ENCODE assay signal across 8 cellular contexts in genomic region chr14:23286020-23286903, GRCh38. TPM values are rescaled to one million over a fixed set of nuclear protein-coding genes. Genes with fewer than 3 reads are reported as not detected.
A peak's percentile ranks its signal among the peaks of the same experiment; 100 is the strongest.
DNase-seq lines count a peak whose midpoint lies in the region; ATAC-seq, FAIRE-seq and TF ChIP-seq lines count a peak whose summit lies in the region.

A gene with protein sequence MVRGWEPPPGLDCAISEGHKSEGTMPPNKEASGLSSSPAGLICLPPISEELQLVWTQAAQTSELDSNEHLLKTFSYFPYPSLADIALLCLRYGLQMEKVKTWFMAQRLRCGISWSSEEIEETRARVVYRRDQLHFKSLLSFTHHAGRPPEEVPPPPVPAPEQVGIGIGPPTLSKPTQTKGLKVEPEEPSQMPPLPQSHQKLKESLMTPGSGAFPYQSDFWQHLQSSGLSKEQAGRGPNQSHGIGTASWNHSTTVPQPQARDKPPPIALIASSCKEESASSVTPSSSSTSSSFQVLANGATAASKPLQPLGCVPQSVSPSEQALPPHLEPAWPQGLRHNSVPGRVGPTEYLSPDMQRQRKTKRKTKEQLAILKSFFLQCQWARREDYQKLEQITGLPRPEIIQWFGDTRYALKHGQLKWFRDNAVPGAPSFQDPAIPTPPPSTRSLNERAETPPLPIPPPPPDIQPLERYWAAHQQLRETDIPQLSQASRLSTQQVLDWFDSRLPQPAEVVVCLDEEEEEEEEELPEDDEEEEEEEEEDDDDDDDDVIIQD (minus strand): TSS chr14:23286132. CDS start chr14:23285952, 180 bp downstream.

- H2AK5ac ChIP-seq in H1 (ENCODE audit: low read depth, low read length), result no peak within 1 kb of the TSS

- H4K5ac ChIP-seq in H1 (ENCODE audit: insufficient read length, low read depth, low read length), result peak within 1 kb of the TSS; percentile 45

- peak within 1 kb of the TSS; percentile 70 for H4K91ac ChIP-seq in H1 (replicated peaks; ENCODE audit: insufficient read length, low read length)

- no peak within 1 kb of the TSS for H3K23ac ChIP-seq in H1 (ENCODE audit: insufficient read length)

- peak in 1 of 3 experiments; percentile 17; a peak in 1 of 4 replicates for TF ChIP-seq CTCF in H1 (IDR thresholded peaks at IDR 0.05; ENCODE audit: control extremely low read depth in 1 of 3, insufficient read depth in 1 of 3, low read depth in 1 of 3, low read length in 3 of 3)

- peaks cover 0 to 5% of the 10 kb centered on the region in 2 experiments; a peak in 1 of 4 replicates for H3K79me2 ChIP-seq in H1 (ENCODE audit: control insufficient read depth in 1 of 2, insufficient read depth in 2 of 2, low read length in 2 of 2)

- peak; percentile 39 for FAIRE-seq in H1 (lab: Jason Lieb, UNC)

- H2BK20ac ChIP-seq in H1 (ENCODE audit: low read length), result no peak within 1 kb of the TSS

- WGBS in H1 (ENCODE audit: extremely low coverage in 1 of 2, insufficient coverage in 1 of 2, insufficient read length in 1 of 2, insufficient replicate concordance in 2 of 2, low coverage in 1 of 2, low lambda C conversion rate in 2 of 2, missing lambda C conversion rate in 1 of 2), 2 experiments, result 3% methylated on average over 34 of the region's 53 CpGs; no CpG with 5 or more reads in 1 of the 2 experiments

- no peak within 1 kb of the TSS for H3K27ac ChIP-seq in H1 (ENCODE audit: low read depth, low read length)

- H3K4me3 ChIP-seq in H1 (ENCODE audit: extremely low read depth in 1 of 4, insufficient read depth in 2 of 4, low read depth in 3 of 4, low read length in 4 of 4), result peak within 1 kb of the TSS; percentile 69 to 98 (median 78)

- H3K18ac ChIP-seq in H1 (ENCODE audit: extremely low read depth, low read length), result peak within 1 kb of the TSS; percentile 26; the same call in 1 of the 2 replicates

- H3K9me3 ChIP-seq in H1 (ENCODE audit: insufficient read depth in 2 of 2, low read depth in 1 of 2, low read length in 1 of 2), result no peaks in the 10 kb centered on the region

- peaks cover 9 to 32% (median 28%) of the 10 kb centered on the region in 4 experiments for H3K27me3 ChIP-seq in H1 (replicated peaks in 1 of 4; ENCODE audit: control insufficient read depth in 3 of 4, extremely low read depth in 1 of 4, insufficient read depth in 3 of 4, low read length in 3 of 4)

- no peak within 1 kb of the TSS for H3K56ac ChIP-seq in H1 (replicated peaks; ENCODE audit: insufficient read length, low read depth, low read length)

- H3K4me2 ChIP-seq in H1 (ENCODE audit: insufficient read depth in 1 of 2, low read depth in 2 of 2, low read length in 2 of 2), result peak within 1 kb of the TSS; percentile 72 to 78

- CTCF ChIA-PET in H1 (lab: Charles Lee; ENCODE audit: partially characterized antibody), result interaction anchor here (0.5 to 4.0 kb wide), 6 partner anchors 8 to 217 kb away, joined by 3 to 21 read pairs (median 5); no protein-coding TSS in a partner anchor

- peak; percentile 95 for DNase-seq in COLO829 (ENCODE audit: low spot score)
- DNase-seq in HT1080 (ENCODE audit: low read depth), result peak; percentile 98
- DNase-seq in NOMO-1 treated with DMSO at 0.1 percent for 48 hours (lab: John Stamatoyannopoulos, UW; ENCODE audit: unreplicated experiment), result peak; percentile 97
- DNase-seq in activated CD8-positive, alpha-beta memory T cell treated with anti-CD3 and anti-CD28 coated beads for 4 hours (ENCODE audit: low read depth in 2 of 2), result peak; percentile 94 to 95
- DNase-seq in H1 (ENCODE audit: low read depth in 1 of 2, low spot score in 2 of 2), result peak; percentile 89 to 96
- peak; percentile 100 for DNase-seq in mesenteric fat pad (ENCODE audit: low spot score)
- peak; percentile 93 for DNase-seq in stimulated activated CD8-positive, alpha-beta memory T cell treated with anti-CD3 and anti-CD28 coated beads, Interleukin-15, amount 100 ng/mL, for 24 hours (ENCODE audit: low read depth)

- H3K36me3 ChIP-seq in H1 (ENCODE audit: control insufficient read depth in 2 of 4, insufficient read depth in 4 of 4, low read length in 3 of 4), result no peaks in the 10 kb centered on the region

- TF ChIP-seq EP300 in H1 (IDR thresholded peaks at IDR 0.05; ENCODE audit: borderline replicate concordance in 1 of 2, low read depth in 2 of 2, low read length in 2 of 2), result no peak

- H4K8ac ChIP-seq in H1 (ENCODE audit: extremely low read depth, insufficient read depth, low read length), result peak within 1 kb of the TSS; percentile 94

- peak within 1 kb of the TSS; percentile 62 to 73 (median 65) for H3K9ac ChIP-seq in H1 (replicated peaks in 1 of 4; ENCODE audit: extremely low read depth in 1 of 4, low read depth in 3 of 4, low read length in 3 of 4)

- peak in 1 of 2 experiments; percentile 50; a peak in 1 of 3 replicates for TF ChIP-seq POLR2A in H1 (IDR thresholded peaks at IDR 0.05; ENCODE audit: control extremely low read depth in 1 of 2, low read depth in 2 of 2, low read length in 2 of 2)

- peaks cover 2 to 6% of the 10 kb centered on the region in 2 experiments for H4K20me1 ChIP-seq in H1 (replicated peaks in 1 of 2; ENCODE audit: control insufficient read depth in 1 of 2, insufficient read depth in 2 of 2, low read length in 2 of 2)

- H3K23me2 ChIP-seq in H1 (ENCODE audit: low read depth, low read length), result peaks cover 7% of the 10 kb centered on the region; the same call in 1 of the 2 replicates

- H3K4ac ChIP-seq in H1 (replicated peaks; ENCODE audit: insufficient read length, low read depth, low read length), result no peak within 1 kb of the TSS

- no peak within 1 kb of the TSS for H2BK12ac ChIP-seq in H1 (ENCODE audit: low read depth, low read length)

- H2BK15ac ChIP-seq in H1 (ENCODE audit: low read length), result no peak within 1 kb of the TSS

- H3K4me1 ChIP-seq in H1 (replicated peaks in 1 of 4; ENCODE audit: control insufficient read depth in 3 of 4, insufficient read depth in 4 of 4, low read length in 3 of 4), result no peaks in the 10 kb centered on the region

- H2BK120ac ChIP-seq in H1 (replicated peaks; ENCODE audit: low read depth, low read length), result no peak within 1 kb of the TSS

- no peak within 1 kb of the TSS for H3K14ac ChIP-seq in H1 (ENCODE audit: insufficient read length)

- peak; percentile 94 for ATAC-seq in GM21360 (IDR thresholded peaks at IDR 0.05; ENCODE audit: unreplicated experiment)

- H2BK5ac ChIP-seq in H1 (ENCODE audit: low read depth, low read length), result peak within 1 kb of the TSS; percentile 55; the same call in 1 of the 2 replicates

- POLR2A ChIA-PET in H1 (lab: Charles Lee; ENCODE audit: partially characterized antibody), result interaction anchor here (0.5 to 2.3 kb wide), 10 partner anchors 9 to 167 kb away, joined by 3 to 11 read pairs (median 5); partner anchors contain the start of genes BCL2L2, EFS, PABPN1 and PPP1R3E

- 0 out of 2 replicates have a peak within 1 kb of the TSS, but pooled peaks have one; percentile 24 for H2AFZ ChIP-seq in H1 (ENCODE audit: low read length)

- H3K79me1 ChIP-seq in H1 (ENCODE audit: low read depth, low read length), result no peaks in the 10 kb centered on the region

- no peak for TF ChIP-seq RAD21 in H1 (IDR thresholded peaks at IDR 0.05 in 1 of 2, conservative IDR thresholded peaks at IDR 0.05 in 1 of 2; ENCODE audit: low read depth in 2 of 2, low read length in 2 of 2)

TF ChIP-seq in H1, 55 proteins besides CTCF, POLR2A, EP300 and RAD21 (continues in another document):
- TF ChIP-seq BCL11A (IDR thresholded peaks at IDR 0.05; ENCODE audit: low read depth in 2 of 2, low read length in 2 of 2), result no peak
- TF ChIP-seq SP2 (IDR thresholded peaks at IDR 0.05; ENCODE audit: low read length), result peak; percentile 44; the same call in 1 of the 2 replicates
- 0 out of 2 replicates have a peak, but pooled peaks have one; percentile 2 for TF ChIP-seq TEAD4 (IDR thresholded peaks at IDR 0.05; ENCODE audit: low read depth, low read length)
- TF ChIP-seq PHF8 (conservative IDR thresholded peaks at IDR 0.05; ENCODE audit: low read depth, low read length), result peak; percentile 24; the same call in 1 of the 2 replicates
- no peak for TF ChIP-seq POLR2AphosphoS5 (IDR thresholded peaks at IDR 0.05; ENCODE audit: low read depth, low read length)
- TF ChIP-seq CBX8 (IDR thresholded peaks at IDR 0.05; ENCODE audit: borderline replicate concordance, low read depth, low read length), result no peak
- no peak for TF ChIP-seq SUZ12 (IDR thresholded peaks at IDR 0.05; ENCODE audit: low read length)
- TF ChIP-seq, protein P1, sequence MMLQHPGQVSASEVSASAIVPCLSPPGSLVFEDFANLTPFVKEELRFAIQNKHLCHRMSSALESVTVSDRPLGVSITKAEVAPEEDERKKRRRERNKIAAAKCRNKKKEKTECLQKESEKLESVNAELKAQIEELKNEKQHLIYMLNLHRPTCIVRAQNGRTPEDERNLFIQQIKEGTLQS (IDR thresholded peaks at IDR 0.05; ENCODE audit: insufficient read depth, low read depth, low read length), result no peak
- TF ChIP-seq SP1 (IDR thresholded peaks at IDR 0.05; ENCODE audit: low read depth, low read length), result peak; percentile 94
- TF ChIP-seq SRF (IDR thresholded peaks at IDR 0.05; ENCODE audit: low read depth, low read length), result no peak
- no peak for TF ChIP-seq SP4 (IDR thresholded peaks at IDR 0.05; ENCODE audit: low read length)
- TF ChIP-seq KDM4A (IDR thresholded peaks at IDR 0.05; ENCODE audit: low read depth, low read length, severe bottlenecking), result peak; percentile 37
- peak in 1 of 2 experiments; percentile 89; a peak in 1 of 4 replicates for TF ChIP-seq HDAC2 (IDR thresholded peaks at IDR 0.05; ENCODE audit: borderline replicate concordance in 1 of 2, low read depth in 2 of 2, low read length in 2 of 2)
- TF ChIP-seq SIN3A (conservative IDR thresholded peaks at IDR 0.05 in 1 of 2, IDR thresholded peaks at IDR 0.05 in 1 of 2; ENCODE audit: low read depth in 1 of 2, low read length in 2 of 2), result 0 out of 4 replicates have a peak, but pooled peaks have one; percentile 36 to 63
- no peak for TF ChIP-seq SIRT6 (IDR thresholded peaks at IDR 0.05; ENCODE audit: low read length)
- TF ChIP-seq ASH2L (IDR thresholded peaks at IDR 0.05; ENCODE audit: low read length), result peak; percentile 50
- TF ChIP-seq RFX5 (IDR thresholded peaks at IDR 0.05; ENCODE audit: borderline replicate concordance, low read depth, low read length), result no peak

RNA-seq across cellular contexts. Expression of the gene that starts here (rescaled TPM):
- total RNA-seq in HT1080 (2014; rRNA removed; shearing (Covaris generic)), result 2.3 and 3.3 TPM in 2 replicates
- 2.7 and 3.2 TPM in 2 replicates for polyA plus RNA-seq in HT1080 (2015; cell fraction: cytosol; rRNA removed)
- 1.8 and 3.5 TPM in 2 replicates for polyA plus RNA-seq in HT1080 (2015; cell fraction: nucleus; rRNA removed)
- total RNA-seq in H1 (2021; fragmentation: NEBNext Ultra II Directional; extraction: Animal tissue kit (Norgen Biotek cat#: 25700)), result 9.1 and 9.7 TPM in 2 replicates
- 12.3 and 15.9 TPM in 2 replicates for polyA plus RNA-seq in H1 (2011; rRNA removed)
- 11.8 TPM for polyA plus RNA-seq in H1 (2011; cell fraction: cytosol; rRNA removed)
- polyA plus RNA-seq in H1 (2011; cell fraction: nucleus; rRNA removed), result 13.2 TPM
- 6.4 to 10.5 TPM (median 9.5 TPM) in 4 replicates for polyA plus RNA-seq in H1 (2012, experiment 1 of 2)
- 5.1 TPM for polyA plus RNA-seq in H1 (2012, experiment 2 of 2)
- polyA plus RNA-seq in H1 (2013, experiment 1 of 2), result 10.2 TPM
- 8.2 TPM for polyA plus RNA-seq in H1 (2013, experiment 2 of 2)
- 22.8 and 28.2 TPM in 2 replicates for polyA minus RNA-seq in H1 (2011; rRNA and poly(A)+ RNA removed)
- 7.9 TPM for polyA minus RNA-seq in H1 (2011; cell fraction: cytosol; rRNA and poly(A)+ RNA removed)
- 7.8 TPM for polyA minus RNA-seq in H1 (2011; cell fraction: nucleus; rRNA and poly(A)+ RNA removed)
- 6.8 TPM for total RNA-seq in mesenteric fat pad
